Comparison of ENCODE assay signal across 8 cellular contexts in genomic region chr12:57111046-57111698, GRCh38. TPM values are rescaled to one million over a fixed set of nuclear protein-coding genes. Genes with fewer than 3 reads are reported as not detected.
DNase-seq lines count a peak whose midpoint lies in the region; ATAC-seq and TF ChIP-seq lines count a peak whose summit lies in the region.

STAT6 (minus strand) TSS chr12:57111362; CDS start chr12:57108278, 3,084 bp downstream.

- peak; percentile 61 for DNase-seq in GM04504 (ENCODE audit: low read depth)
- no peak for DNase-seq in HCT116 (ENCODE audit: low read depth, low spot score)
- DNase-seq in NCI-H146 (lab: John Stamatoyannopoulos, UW) = peak; percentile 71
- peak; percentile 89 for DNase-seq in activated CD4-positive, alpha-beta T cell treated with anti-CD3 and anti-CD28 coated beads for 36 hours
- peak; percentile 91 for DNase-seq in coronary artery (ENCODE audit: low spot score)
- peak; percentile 91 to 96 for DNase-seq in lower leg skin (ENCODE audit: low spot score in 2 of 2)
- DNase-seq in stimulated activated CD4-positive, alpha-beta T cell treated with anti-CD3 and anti-CD28 coated beads, TNF-alpha, amount 100 ng/mL, for 24 hours (ENCODE audit: low read depth in 3 of 3) = peak; percentile 55 to 75 (median 71)
- DNase-seq in NCI-H524 (lab: John Stamatoyannopoulos, UW) = no peak

- peak within 1 kb of the TSS; percentile 96 for H3K9ac ChIP-seq in HCT116 (ENCODE audit: low read length)

- peak within 1 kb of the TSS; percentile 98 for H3K4me3 Mint-ChIP-seq in activated CD4-positive, alpha-beta T cell treated with anti-CD3 and anti-CD28 coated beads for 36 hours

- H3K27ac Mint-ChIP-seq in activated CD4-positive, alpha-beta T cell treated with anti-CD3 and anti-CD28 coated beads for 36 hours = peak within 1 kb of the TSS; percentile 97

- POLR2A ChIA-PET in HCT116 (lab: Charles Lee) = interaction anchor here (0.6 to 3.3 kb wide), 18 partner anchors 9 to 423 kb away, joined by 3 to 55 read pairs (median 5); partner anchors contain the start of genes LRP1, NAB2, NACA and NEMP1
- POLR2A ChIA-PET in activated CD4-positive, alpha-beta T cell treated with anti-CD3 and anti-CD28 coated beads for 36 hours (lab: Charles Lee) = interaction anchor here (0.6 to 3.0 kb wide), 15 partner anchors 10 to 475 kb away, joined by 3 to 35 read pairs (median 5); partner anchors contain the start of genes LRP1, NEMP1, PTGES3 and SHMT2

- H3K27me3 ChIP-seq in HCT116 (ENCODE audit: insufficient read depth, low read length) = no peaks in the 10 kb centered on the region

- RAD21 ChIA-PET in HCT116 (lab: Charles Lee; ENCODE audit: low non-redundant PET in 1 of 2, low total read pairs in 2 of 2, uncharacterized antibody in 2 of 2, unreplicated experiment in 2 of 2) = interaction anchor here (0.6 to 2.3 kb wide), 19 partner anchors 12 to 392 kb away, joined by 3 to 60 read pairs (median 4); partner anchors contain the start of gene NEMP1 (in 2 of the 2)

- TF ChIP-seq POLR2A in HCT116 (IDR thresholded peaks at IDR 0.05; ENCODE audit: borderline replicate concordance, extremely low read depth, insufficient read depth, insufficient read length) (no peak), lower leg skin (IDR thresholded peaks at IDR 0.05) (peak in 1 of 2 donors; percentile 50)

- H3K36me3 Mint-ChIP-seq in activated CD4-positive, alpha-beta T cell treated with anti-CD3 and anti-CD28 coated beads for 36 hours (ENCODE audit: low read depth) = peaks cover 44% of the 10 kb centered on the region

- H3K9me2 ChIP-seq in HCT116 (ENCODE audit: insufficient read depth) = no peaks in the 10 kb centered on the region

- H3K36me3 ChIP-seq in HCT116 (ENCODE audit: control insufficient read depth in 1 of 2, insufficient read depth in 2 of 2, low read length in 2 of 2) = 0 out of 4 replicates have a peak, but pooled peaks cover 0 to 7% of the 10 kb centered on the region in 2 experiments

- H3K79me2 ChIP-seq in HCT116 (ENCODE audit: insufficient read depth, low read length) = peaks cover 15% of the 10 kb centered on the region

- BruUV-seq in HCT116 (replicated peaks; lab: Mats Ljungman, UMichigan) = no TSS peak

- TF ChIP-seq RAD21 in HCT116 (IDR thresholded peaks at IDR 0.05; ENCODE audit: low read depth) = no peak

- intact Hi-C loops in HCT116 (cut with micrococcal nuclease) = no loop called here
- intact Hi-C loops in activated CD4-positive, alpha-beta T cell treated with anti-CD3 and anti-CD28 coated beads for 36 hours (cut with DNase I, micrococcal nuclease) = loop anchor here (1.0 to 5.0 kb wide), 6 partner anchors 23 to 474 kb away; partner anchors contain the start of genes PRIM1 (in 1 of the 2) and PTGES3 (in 1 of the 2)
- intact Hi-C loops in lower leg skin (cut with DNase I; ENCODE audit: low total_unique reads) = loop anchor here (5.0 kb wide), 1 partner anchor 44 kb away; no protein-coding TSS in a partner anchor

- no peaks in the 10 kb centered on the region for H3K9me3 ChIP-seq in HCT116 (ENCODE audit: control insufficient read depth in 1 of 2, insufficient read depth in 1 of 2, low read depth in 1 of 2, low read length in 2 of 2)

- WGBS in lower leg skin, 2 donors = 1 to 2% methylated on average over 13 of the region's 13 CpGs

- no peaks in the 10 kb centered on the region for H3K27me3 Mint-ChIP-seq in activated CD4-positive, alpha-beta T cell treated with anti-CD3 and anti-CD28 coated beads for 36 hours

- H3K9me3 Mint-ChIP-seq in activated CD4-positive, alpha-beta T cell treated with anti-CD3 and anti-CD28 coated beads for 36 hours (ENCODE audit: low read depth) = no peaks in the 10 kb centered on the region

- peak; percentile 60 for ATAC-seq in HCT116
- peak; percentile 65 for ATAC-seq in activated CD4-positive, alpha-beta T cell treated with anti-CD3 and anti-CD28 coated beads for 36 hours

- H3K4me3 ChIP-seq in HCT116 (replicated peaks in 1 of 2; ENCODE audit: low read depth in 1 of 2, low read length in 2 of 2) (peak within 1 kb of the TSS; percentile 80 to 81), coronary artery (peak within 1 kb of the TSS; percentile 81), lower leg skin (ENCODE audit: low read depth, poor library complexity, severe bottlenecking) (peak within 1 kb of the TSS; percentile 64)

- H3K4me2 ChIP-seq in HCT116 (ENCODE audit: low read length) = peak within 1 kb of the TSS; percentile 92

- H2AFZ ChIP-seq in HCT116 (ENCODE audit: low read depth, low read length, poor library complexity, severe bottlenecking) = no peak within 1 kb of the TSS

- H3K4me1 Mint-ChIP-seq in activated CD4-positive, alpha-beta T cell treated with anti-CD3 and anti-CD28 coated beads for 36 hours = peaks cover 50% of the 10 kb centered on the region

- CTCF ChIA-PET in HCT116 (lab: Charles Lee) = interaction anchor here (0.9 to 3.9 kb wide), 18 partner anchors 8 to 474 kb away, joined by 3 to 181 read pairs (median 11); partner anchors contain the start of genes LRP1, NAB2, NEMP1 and ZBTB39
- CTCF ChIA-PET in activated CD4-positive, alpha-beta T cell treated with anti-CD3 and anti-CD28 coated beads for 36 hours (lab: Charles Lee) = interaction anchor here (0.5 to 6.1 kb wide), 47 partner anchors 10 to 427 kb away, joined by 3 to 103 read pairs (median 8); partner anchors contain the start of genes LRP1, NAB2, NEMP1 and SHMT2

- H3K4me1 ChIP-seq in HCT116 (ENCODE audit: control insufficient read depth in 1 of 2, insufficient read depth in 2 of 2, low read length in 2 of 2) = peaks cover 11 to 36% of the 10 kb centered on the region in 2 experiments

- H4K20me1 ChIP-seq in HCT116 (ENCODE audit: insufficient read depth) = no peaks in the 10 kb centered on the region

- TF ChIP-seq CTCF in HCT116 (IDR thresholded peaks at IDR 0.05 in 2 of 3, conservative IDR thresholded peaks at IDR 0.05 in 1 of 3; ENCODE audit: borderline replicate concordance in 1 of 3, insufficient read depth in 1 of 3, low read depth in 2 of 3, low read length in 2 of 3) = no peak
- no peak for TF ChIP-seq CTCF in coronary artery (IDR thresholded peaks at IDR 0.05)
- no peak for TF ChIP-seq CTCF in lower leg skin (IDR thresholded peaks at IDR 0.05)

- peak within 1 kb of the TSS; percentile 91 for H3K27ac ChIP-seq in HCT116 (ENCODE audit: low read depth, low read length)
- peak within 1 kb of the TSS; percentile 98 for H3K27ac ChIP-seq in coronary artery

TF ChIP-seq in HCT116, 20 proteins besides CTCF, POLR2A, EP300 and RAD21:
- TF ChIP-seq EZH2phosphoT487 (IDR thresholded peaks at IDR 0.05; ENCODE audit: borderline replicate concordance) = no peak
- TF ChIP-seq ELF1 (IDR thresholded peaks at IDR 0.05; ENCODE audit: borderline replicate concordance, low read depth) = no peak
- TF ChIP-seq MAX (IDR thresholded peaks at IDR 0.05) = no peak
- TF ChIP-seq JUND (IDR thresholded peaks at IDR 0.05) = no peak
- TF ChIP-seq ZBTB33 (IDR thresholded peaks at IDR 0.05; ENCODE audit: extremely low read depth, insufficient replicate concordance, low read length) = no peak
- no peak; the same call in 1 of the 2 replicates for TF ChIP-seq POLR2AphosphoS5 (IDR thresholded peaks at IDR 0.05; ENCODE audit: low read depth, low read length)
- no peak for TF ChIP-seq SP1 (IDR thresholded peaks at IDR 0.05; ENCODE audit: low read depth)
- TF ChIP-seq SIN3A (IDR thresholded peaks at IDR 0.05; ENCODE audit: low read depth) = no peak
- no peak for TF ChIP-seq ZFX (IDR thresholded peaks at IDR 0.05)
- no peak for TF ChIP-seq SRF (IDR thresholded peaks at IDR 0.05; ENCODE audit: low read depth)
- no peak for TF ChIP-seq FOSL1 (IDR thresholded peaks at IDR 0.05; ENCODE audit: low read depth)

RNA-seq across cellular contexts. Expression of gene STAT6, which starts in this region (rescaled TPM):
- total RNA-seq in HCT116 (2021; ENCODE audit: unreplicated experiment) = 78.5 TPM
- 53.3 and 55.0 TPM in 2 replicates for polyA plus RNA-seq in HCT116 (2012)
- 100 to 1,000 TPM; 250 to 288 TPM for total RNA-seq in activated CD4-positive, alpha-beta T cell treated with anti-CD3 and anti-CD28 coated beads for 36 hours
- 100 to 1,000 TPM; 105 to 210 (median 129) TPM for total RNA-seq in lower leg skin

Comparison
In these comparisons a context has a peak if more than half of its experiments do, and no peak if none do; other contexts are left out.
1. DNase-seq: peak in GM04504 (single experiment), NCI-H146 (single experiment), activated CD4-positive, alpha-beta T cell treated with anti-CD3 and anti-CD28 coated beads for 36 hours (single experiment), coronary artery (single experiment), lower leg skin (2 of 2) and stimulated activated CD4-positive, alpha-beta T cell treated with anti-CD3 and anti-CD28 coated beads, TNF-alpha, amount 100 ng/mL, for 24 hours (3 of 3); none in HCT116 (single experiment) and NCI-H524 (0 of 2).
2. Peak in every context shown above with its lines, with median percentiles within 50 percentile points of each other: H3K4me3 ChIP-seq.